In the genomic region with DNA sequence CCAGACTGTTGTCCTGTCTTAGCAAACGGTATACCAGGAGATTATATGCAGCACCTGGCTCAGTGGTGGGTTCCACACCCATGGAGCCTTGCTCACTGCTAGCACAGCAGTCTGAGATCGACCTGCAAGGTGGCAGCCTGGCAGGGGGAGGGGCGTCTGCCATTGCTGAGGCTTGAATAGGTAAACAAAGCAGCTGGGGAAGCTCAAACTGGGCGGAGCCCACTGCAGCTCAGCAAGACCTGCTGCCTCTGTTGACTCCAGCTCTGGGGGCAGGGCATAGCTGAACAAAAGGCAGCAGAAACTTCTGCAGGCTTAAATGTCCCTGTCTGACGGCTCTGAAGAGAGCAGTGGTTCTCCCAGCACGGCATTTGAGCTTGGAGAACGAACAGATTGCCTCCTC, we compare ENCODE assay signal across 8 cellular contexts.
DNase-seq lines count a peak whose midpoint lies in the region; ATAC-seq, FAIRE-seq and TF ChIP-seq lines count a peak whose summit lies in the region.
"Not testable (repeated sequence)": the region's sequence is repeated elsewhere in the genome, so short reads cannot be mapped to it uniquely, and the experiment has no call there.

No MANE protein-coding gene starts in this region.

- in situ Hi-C loops in HepG2 (cut with HindIII; ENCODE audit: extremely low pct_ligation_motif_present, low pct_unique_long_range_greater_than_20kb) = not testable (repeated sequence)

- not testable (repeated sequence) for H3K9me2 ChIP-seq in MM.1S (replicated peaks; ENCODE audit: insufficient read depth, low read length)

- not testable (repeated sequence) for BruUV-seq in HepG2 (replicated peaks; lab: Mats Ljungman, UMichigan)

- not testable (repeated sequence) for H3K27me3 ChIP-seq in MM.1S (replicated peaks; ENCODE audit: insufficient read depth, low read length); HepG2 (ENCODE audit: control insufficient read depth in 1 of 2, insufficient read depth in 2 of 2, low read length in 2 of 2)

- 1% methylated on average over 4 of the region's 7 CpGs for WGBS in HepG2 (ENCODE audit: low lambda C conversion rate)

- not testable (repeated sequence) for H3K79me2 ChIP-seq in MM.1S (ENCODE audit: low read length); HepG2 (ENCODE audit: insufficient read depth, low read length)

- FAIRE-seq in HepG2 (lab: Jason Lieb, UNC) = peak; percentile 32

- not testable (repeated sequence) for TF ChIP-seq CTCF in C4-2B (conservative IDR thresholded peaks at IDR 0.05); MM.1S (IDR thresholded peaks at IDR 0.05; ENCODE audit: low read length); HepG2 (CRISPR knock-in tag; IDR thresholded peaks at IDR 0.05)

- peak; percentile 58; the same call in 2 of the 3 replicates for ATAC-seq in HepG2

- not testable (repeated sequence) for H3K9ac ChIP-seq in MM.1S (ENCODE audit: low read length); HepG2 (ENCODE audit: insufficient read depth, low read depth, low read length)

- peak overlapping the region; percentile 18; the same call in 1 of the 2 replicates for H3K27ac ChIP-seq in C4-2B
- not testable (repeated sequence) for H3K27ac ChIP-seq in MM.1S (ENCODE audit: low read length); HepG2 (ENCODE audit: extremely low read length, insufficient read depth, low read length)

- H4K20me1 ChIP-seq in MM.1S (ENCODE audit: insufficient read depth, low read length); HepG2 (ENCODE audit: insufficient read depth, low read length): not testable (repeated sequence)

- intact Hi-C loops in HepG2 (cut with micrococcal nuclease; ENCODE audit: unreplicated experiment) = not testable (repeated sequence)

- TF ChIP-seq EP300 in HepG2 (IDR thresholded peaks at IDR 0.05; ENCODE audit: low read depth in 2 of 2, low read length in 2 of 2); HepG2 (CRISPR knock-in tag; IDR thresholded peaks at IDR 0.05; ENCODE audit: borderline replicate concordance): not testable (repeated sequence)

- H3K9me3 ChIP-seq in MM.1S (replicated peaks; ENCODE audit: insufficient read depth, low read length); HepG2 (ENCODE audit: low read length): not testable (repeated sequence)

- H3F3A ChIP-seq in MM.1S (ENCODE audit: insufficient read depth, low read length) = not testable (repeated sequence)

- not testable (repeated sequence) for H2AFZ ChIP-seq in MM.1S (ENCODE audit: low read length); HepG2 (ENCODE audit: low read length)

- peak; percentile 11 for DNase-seq in DMS153 treated with DMSO at 0.1 percent for 48 hours (lab: John Stamatoyannopoulos, UW; ENCODE audit: unreplicated experiment)
- DNase-seq in MM.1S = peak; percentile 68
- peak; percentile 41 for DNase-seq in NCI-H2107 (lab: John Stamatoyannopoulos, UW)
- peak; percentile 48 for DNase-seq in NCI-H510A (lab: John Stamatoyannopoulos, UW)
- DNase-seq in NCI-H774 (lab: John Stamatoyannopoulos, UW) = peak; percentile 18
- DNase-seq in SIG-M5 treated with dmso at 0.1 percent for 504 hours (lab: John Stamatoyannopoulos, UW; ENCODE audit: unreplicated experiment) = peak; percentile 8
- peak; percentile 54 for DNase-seq in HepG2 (ENCODE audit: low spot score)

- H3K4me2 ChIP-seq in MM.1S (ENCODE audit: low read depth, low read length) = not testable (repeated sequence)
- H3K4me2 ChIP-seq in HepG2 (ENCODE audit: low read depth, low read length) = peak overlapping the region; percentile 40; the same call in 1 of the 2 replicates

- POLR2A ChIA-PET in HepG2 (lab: Yijun Ruan, JAX) = not testable (repeated sequence)

- not testable (repeated sequence) for TF ChIP-seq RAD21 in HepG2 (CRISPR knock-in tag; IDR thresholded peaks at IDR 0.05)

- CTCF ChIA-PET in HepG2 (lab: Yijun Ruan, JAX; ENCODE audit: low intra/inter-chr PET ratio, low total read pairs) = not testable (repeated sequence)

- not testable (repeated sequence) for TF ChIP-seq POLR2A in HepG2 (IDR thresholded peaks at IDR 0.05; ENCODE audit: insufficient read depth in 1 of 2, low read depth in 2 of 2, low read length in 2 of 2)

- not testable (repeated sequence) for H3K4me3 ChIP-seq in MM.1S (ENCODE audit: low read length); HepG2 (replicated peaks in 1 of 3; ENCODE audit: insufficient read depth in 1 of 3, low read depth in 2 of 3, low read length in 3 of 3)

- not testable (repeated sequence) for H3K4me1 ChIP-seq in MM.1S (ENCODE audit: low read length); HepG2 (ENCODE audit: insufficient read depth, low read length)

- not testable (repeated sequence) for H3K36me3 ChIP-seq in MM.1S (replicated peaks; ENCODE audit: insufficient read depth, low read length); HepG2 (replicated peaks in 1 of 2; ENCODE audit: control insufficient read depth in 1 of 2, insufficient read depth in 2 of 2, low read length in 2 of 2)

TF ChIP-seq in HepG2, 621 proteins besides CTCF, POLR2A, EP300 and RAD21 (continues in another document):
- TF ChIP-seq, protein P1, sequence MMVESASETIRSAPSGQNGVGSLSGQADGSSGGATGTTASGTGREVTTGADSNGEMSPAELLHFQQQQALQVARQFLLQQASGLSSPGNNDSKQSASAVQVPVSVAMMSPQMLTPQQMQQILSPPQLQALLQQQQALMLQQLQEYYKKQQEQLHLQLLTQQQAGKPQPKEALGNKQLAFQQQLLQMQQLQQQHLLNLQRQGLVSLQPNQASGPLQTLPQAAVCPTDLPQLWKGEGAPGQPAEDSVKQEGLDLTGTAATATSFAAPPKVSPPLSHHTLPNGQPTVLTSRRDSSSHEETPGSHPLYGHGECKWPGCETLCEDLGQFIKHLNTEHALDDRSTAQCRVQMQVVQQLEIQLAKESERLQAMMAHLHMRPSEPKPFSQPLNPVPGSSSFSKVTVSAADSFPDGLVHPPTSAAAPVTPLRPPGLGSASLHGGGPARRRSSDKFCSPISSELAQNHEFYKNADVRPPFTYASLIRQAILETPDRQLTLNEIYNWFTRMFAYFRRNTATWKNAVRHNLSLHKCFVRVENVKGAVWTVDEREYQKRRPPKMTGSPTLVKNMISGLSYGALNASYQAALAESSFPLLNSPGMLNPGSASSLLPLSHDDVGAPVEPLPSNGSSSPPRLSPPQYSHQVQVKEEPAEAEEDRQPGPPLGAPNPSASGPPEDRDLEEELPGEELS (CRISPR knock-in tag; IDR thresholded peaks at IDR 0.05) = peak; percentile 19; the same call in 1 of the 2 replicates
- TF ChIP-seq SP4 (CRISPR knock-in tag; IDR thresholded peaks at IDR 0.05) = 0 out of 2 replicates have a peak, but pooled peaks have one; percentile 32
- peak; percentile 29; the same call in 1 of the 2 replicates for TF ChIP-seq SALL1 (CRISPR knock-in tag; IDR thresholded peaks at IDR 0.05)
- TF ChIP-seq ZNF687 (CRISPR knock-in tag; IDR thresholded peaks at IDR 0.05) = 0 out of 2 replicates have a peak, but pooled peaks have one; percentile 18
- not testable (repeated sequence) for TF ChIP-seq FOXP1 (IDR thresholded peaks at IDR 0.05)
- TF ChIP-seq FOXP1 (CRISPR knock-in tag; IDR thresholded peaks at IDR 0.05) = 0 out of 2 replicates have a peak, but pooled peaks have one; percentile 28
- peak; percentile 69 for TF ChIP-seq FOXA3 (CRISPR knock-in tag; IDR thresholded peaks at IDR 0.05)

Comparison
In these comparisons a context has a peak if more than half of its experiments do, and no peak if none do; other contexts are left out.
1. DNase-seq: peak in every context shown above with its lines; median percentile 68 in MM.1S; 54 in HepG2; 48 in NCI-H510A; 41 in NCI-H2107; 18 in NCI-H774; 11 in DMS153 treated with DMSO at 0.1 percent for 48 hours; 8 in SIG-M5 treated with dmso at 0.1 percent for 504 hours.